Comparison of ENCODE assay signal across 8 cellular contexts in the genomic region with DNA sequence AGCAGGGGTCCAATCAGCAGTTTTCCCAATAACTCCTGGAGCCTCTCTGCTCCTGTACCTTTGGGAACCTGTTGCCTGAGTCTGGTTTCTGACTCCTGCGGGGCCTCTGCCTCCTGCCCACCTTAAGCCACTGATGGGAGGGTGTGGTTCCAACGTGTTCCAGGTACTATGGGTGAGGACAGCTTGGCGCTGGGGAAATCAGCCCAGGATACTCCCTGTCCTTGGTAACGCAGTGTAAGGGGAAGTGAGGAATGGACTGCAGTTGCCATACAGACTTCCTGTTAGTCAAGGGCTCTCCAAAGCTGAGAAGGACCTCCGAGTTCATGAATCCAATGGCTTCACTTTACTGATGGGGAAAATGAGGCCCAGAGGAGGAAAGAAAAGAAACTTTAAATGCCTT. TPM values are rescaled to one million over a fixed set of nuclear protein-coding genes. Genes with fewer than 3 reads are reported as not detected.
DNase-seq lines count a peak whose midpoint lies in the region; ATAC-seq, FAIRE-seq and TF ChIP-seq lines count a peak whose summit lies in the region.

No MANE protein-coding gene starts in this region.

- peak overlapping the region in 6 of 8 donors; percentile 62 to 93 (median 88) for H3K4me3 Mint-ChIP-seq in CD4-positive, alpha-beta memory T cell
- H3K4me3 Mint-ChIP-seq in chondrocyte (ENCODE audit: unreplicated experiment) (no peak overlapping the region), neural crest cell (peak overlapping the region; percentile 94)

- no peaks in the 10 kb centered on the region for H3K9me3 Mint-ChIP-seq in CD4-positive, alpha-beta memory T cell
- H3K9me3 Mint-ChIP-seq in chondrocyte (ENCODE audit: low read depth) = no peaks in the 10 kb centered on the region
- H3K9me3 Mint-ChIP-seq in neural crest cell = no peaks in the 10 kb centered on the region

- CTCF ChIA-PET in CD4-positive, alpha-beta memory T cell (lab: Charles Lee; ENCODE audit: partially characterized antibody) = interaction anchor here (1.0 to 12.0 kb wide), 41 partner anchors 11 to 359 kb away, joined by 3 to 337 read pairs (median 9); a partner anchor contains a TSS

- H3K4me3 ChIP-seq in CD4-positive, alpha-beta memory T cell (ENCODE audit: low read length in 2 of 2) = peak overlapping the region; percentile 1 to 54
- no peak overlapping the region for H3K4me3 ChIP-seq in NB4 (ENCODE audit: low read depth, low read length)

- peak overlapping the region; percentile 60 for H3K27ac ChIP-seq in CD4-positive, alpha-beta memory T cell (ENCODE audit: low read depth, low read length)

- peaks cover 1% of the 10 kb centered on the region for H3K36me3 ChIP-seq in CD4-positive, alpha-beta memory T cell (ENCODE audit: insufficient read depth, low read length)

- no peaks in the 10 kb centered on the region for H3K9me3 ChIP-seq in CD4-positive, alpha-beta memory T cell (ENCODE audit: control insufficient read depth in 1 of 2, low read length in 2 of 2)

- TF ChIP-seq CTCF in NB4 (IDR thresholded peaks at IDR 0.05; ENCODE audit: low read depth, low read length) (no peak), chondrocyte (IDR thresholded peaks at IDR 0.05) (no peak), neural crest cell (conservative IDR thresholded peaks at IDR 0.05) (no peak)

- peaks cover 0 to 23% of the 10 kb centered on the region in 2 donors for H3K36me3 Mint-ChIP-seq in CD4-positive, alpha-beta memory T cell
- H3K36me3 Mint-ChIP-seq in chondrocyte (ENCODE audit: low read depth) (no peaks in the 10 kb centered on the region), neural crest cell (ENCODE audit: low read depth) (no peaks in the 10 kb centered on the region)

- no peak for ATAC-seq in HG02610 (IDR thresholded peaks at IDR 0.05; ENCODE audit: unreplicated experiment)

- DNase-seq in CD4-positive, alpha-beta memory T cell = no peak
- DNase-seq in NB4 (ENCODE audit: low read depth) (peak; percentile 57), chondrocyte (ENCODE audit: low spot score) (peak; percentile 30), neural crest cell (ENCODE audit: low read depth, low spot score) (no peak), NCI-H524 treated with DMSO at 0.1 percent for 48 hours (lab: John Stamatoyannopoulos, UW) (no peak), frontal cortex (ENCODE audit: low spot score in 2 of 2) (no peak), RPMI8226 (no peak)

- peaks cover 35 to 60% (median 44%) of the 10 kb centered on the region in 4 donors for H3K4me1 Mint-ChIP-seq in CD4-positive, alpha-beta memory T cell
- H3K4me1 Mint-ChIP-seq in chondrocyte (ENCODE audit: low read depth) = peaks cover 39% of the 10 kb centered on the region
- peaks cover 38% of the 10 kb centered on the region for H3K4me1 Mint-ChIP-seq in neural crest cell

- H3K4me1 ChIP-seq in CD4-positive, alpha-beta memory T cell (ENCODE audit: insufficient read depth, low read length) = peaks cover 39% of the 10 kb centered on the region

- no peaks in the 10 kb centered on the region for H3K27me3 ChIP-seq in CD4-positive, alpha-beta memory T cell (ENCODE audit: insufficient read depth, low read length)

- intact Hi-C loops in CD4-positive, alpha-beta memory T cell (cut with micrococcal nuclease) = loop anchor here (1.0 to 5.0 kb wide), 12 partner anchors 29 to 467 kb away; a partner anchor contains a TSS

- no peak for TF ChIP-seq POLR2A in NB4 (IDR thresholded peaks at IDR 0.05; ENCODE audit: extremely low read depth, insufficient read length)

- no peak for FAIRE-seq in frontal cortex (lab: Jason Lieb, UNC)

- no peaks in the 10 kb centered on the region for H3K27me3 Mint-ChIP-seq in CD4-positive, alpha-beta memory T cell
- no peaks in the 10 kb centered on the region for H3K27me3 Mint-ChIP-seq in chondrocyte (ENCODE audit: low read depth)
- no peaks in the 10 kb centered on the region for H3K27me3 Mint-ChIP-seq in neural crest cell (ENCODE audit: low read depth)

- H3K27ac Mint-ChIP-seq in CD4-positive, alpha-beta memory T cell = peak overlapping the region; percentile 85 to 96 (median 88)
- H3K27ac Mint-ChIP-seq in chondrocyte (ENCODE audit: unreplicated experiment) (no peak overlapping the region), neural crest cell (ENCODE audit: unreplicated experiment) (no peak overlapping the region)

- POLR2A ChIA-PET in CD4-positive, alpha-beta memory T cell (lab: Charles Lee; ENCODE audit: partially characterized antibody) = interaction anchor here (0.9 to 5.2 kb wide), 21 partner anchors 11 to 408 kb away, joined by 3 to 83 read pairs (median 10); a partner anchor contains a TSS

RNA-seq across cellular contexts. Expression of a gene that starts 1.2 kb away (rescaled TPM):
- total RNA-seq in CD4-positive, alpha-beta memory T cell = 10 to 100 TPM; 60.4 to 68.0 TPM
- polyA plus RNA-seq in CD4-positive, alpha-beta memory T cell = 10 to 100 TPM; 25.1 to 60.3 TPM
- total RNA-seq in chondrocyte (25.3 to 30.7 TPM (median 26.2 TPM) in 3 replicates), neural crest cell (42.4 and 42.9 TPM in 2 replicates), frontal cortex (11.8 TPM)

RNA-seq across cellular contexts. Expression of a gene that starts 24.5 kb away (rescaled TPM):
- 10 to 100 TPM; 12.0 to 14.8 TPM for total RNA-seq in CD4-positive, alpha-beta memory T cell
- under 1 TPM; 0.63 to 0.95 TPM for polyA plus RNA-seq in CD4-positive, alpha-beta memory T cell
- total RNA-seq in chondrocyte (25.4 to 36.0 TPM (median 32.2 TPM) in 3 replicates), neural crest cell (104 and 107 TPM in 2 replicates), frontal cortex (13.0 TPM)

Comparison
In these comparisons a context has a peak if more than half of its experiments do, and no peak if none do; other contexts are left out.
1. DNase-seq: peak in NB4 (single experiment) and chondrocyte (single experiment); none in CD4-positive, alpha-beta memory T cell (0 of 5), neural crest cell (single experiment), NCI-H524 treated with DMSO at 0.1 percent for 48 hours (single experiment), frontal cortex (0 of 2) and RPMI8226 (single experiment).
2. H3K27ac Mint-ChIP-seq: peak in CD4-positive, alpha-beta memory T cell (7 of 7); none in chondrocyte (single experiment) and neural crest cell (single experiment).